ENCODE assay signal across 18 cellular contexts in the genomic region with DNA sequence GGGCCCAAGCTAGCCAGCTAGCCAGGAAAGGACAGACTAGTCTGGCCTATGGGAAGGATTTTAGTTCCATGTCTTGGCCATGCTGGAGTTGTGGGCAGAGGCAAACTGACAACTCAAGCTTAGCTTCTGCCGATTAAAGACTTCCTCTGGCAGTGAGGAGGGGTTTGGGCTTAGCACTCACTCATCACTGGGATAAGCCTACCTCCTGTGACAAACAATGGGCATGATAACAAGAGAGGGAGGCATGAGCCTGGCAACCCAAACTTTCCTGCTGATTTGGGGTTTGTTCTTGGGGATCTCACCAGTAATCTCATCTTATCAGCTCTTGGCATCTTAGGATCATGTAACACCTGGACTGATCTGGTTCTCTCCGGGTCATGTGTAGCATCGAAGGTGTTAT.
DNase-seq lines count a peak whose midpoint lies in the region; ATAC-seq and TF ChIP-seq lines count a peak whose summit lies in the region.
"Had no signal": no experiment of that assay in that cellular context is flagged by ENCODE, and none has a peak within 500 bp of the region (broad histone marks: within the 10 kb centered on the region; RNA-seq: fewer than 3 reads in every experiment).

No MANE protein-coding gene starts in this region.

- no peaks in the 10 kb centered on the region for H3K36me3 Mint-ChIP-seq in GM23338 (ENCODE audit: low read depth)

- no peaks in the 10 kb centered on the region for H4K20me1 ChIP-seq in GM23338 (replicated peaks; ENCODE audit: insufficient read depth)

- no peak overlapping the region for H3K27ac ChIP-seq in GM23338 (ENCODE audit: low read depth)
- no peak overlapping the region for H3K27ac ChIP-seq in WERI-Rb-1
- H3K27ac ChIP-seq in parathyroid adenoma: peak overlapping the region; percentile 53
- H3K27ac ChIP-seq: C4-2B, HL-60 had no signal

- intact Hi-C loops in left colon (cut with DNase I, micrococcal nuclease): no loop called here

- H3K79me2 ChIP-seq in GM23338 (replicated peaks; ENCODE audit: insufficient read depth) (no peaks in the 10 kb centered on the region), parathyroid adenoma (no peaks in the 10 kb centered on the region)

- H3F3A ChIP-seq in GM23338 (replicated peaks; ENCODE audit: low read depth): no peaks in the 10 kb centered on the region

- H3K27me3 ChIP-seq in GM23338 (ENCODE audit: insufficient read depth) (no peaks in the 10 kb centered on the region), WERI-Rb-1 (ENCODE audit: insufficient read depth, low read depth, severe bottlenecking) (no peaks in the 10 kb centered on the region), parathyroid adenoma (ENCODE audit: control insufficient read depth, insufficient read depth, low read length) (no peaks in the 10 kb centered on the region)

- H3K4me3 Mint-ChIP-seq in GM23338: no peak overlapping the region
- H3K4me3 Mint-ChIP-seq: CD4-positive, alpha-beta T cell; HFFc6 had no signal

- no peaks in the 10 kb centered on the region; the same call in 2 of the 3 replicates for H3K4me1 Mint-ChIP-seq in GM23338

- no peak for TF ChIP-seq CTCF in GM23338 (conservative IDR thresholded peaks at IDR 0.05; ENCODE audit: low read depth in 2 of 2)
- no peak for TF ChIP-seq CTCF in WERI-Rb-1 (IDR thresholded peaks at IDR 0.05; ENCODE audit: low read depth, low read length)
- no peak for TF ChIP-seq CTCF in parathyroid adenoma (IDR thresholded peaks at IDR 0.05)

- H3K4me1 ChIP-seq in GM23338 (ENCODE audit: insufficient read depth) (no peaks in the 10 kb centered on the region), parathyroid adenoma (peaks cover 12% of the 10 kb centered on the region)

- H3K9me2 ChIP-seq in GM23338 (ENCODE audit: insufficient read depth): peaks cover 17% of the 10 kb centered on the region; the same call in 1 of the 2 replicates

- H3K36me3 ChIP-seq in GM23338 (ENCODE audit: insufficient read depth): no peaks in the 10 kb centered on the region
- no peaks in the 10 kb centered on the region for H3K36me3 ChIP-seq in WERI-Rb-1
- no peaks in the 10 kb centered on the region for H3K36me3 ChIP-seq in parathyroid adenoma (ENCODE audit: control insufficient read depth, insufficient read depth, low read length)

- H3K27me3 Mint-ChIP-seq in GM23338 (ENCODE audit: insufficient read depth, low read depth, poor library complexity): no peaks in the 10 kb centered on the region

- H3K9ac ChIP-seq in parathyroid adenoma: no peak overlapping the region

- ATAC-seq in GM23338 (peak; percentile 62), GM19455 (IDR thresholded peaks at IDR 0.05; ENCODE audit: unreplicated experiment) (no peak), left colon (no peak)
- ATAC-seq: HCT116, K562 had no signal

- H3K4me3 ChIP-seq in GM23338 (no peak overlapping the region), WERI-Rb-1 (ENCODE audit: low read depth, low read length) (no peak overlapping the region), parathyroid adenoma (ENCODE audit: low read depth, low read length) (no peak overlapping the region)
- H3K4me3 ChIP-seq: K562 had no signal

- H3K9me3 Mint-ChIP-seq in GM23338: no peaks in the 10 kb centered on the region; the same call in 2 of the 3 replicates

- H3K27ac Mint-ChIP-seq in GM23338: no peak overlapping the region
- H3K27ac Mint-ChIP-seq: CD4-positive, alpha-beta T cell; HFFc6 had no signal

- no peaks in the 10 kb centered on the region for H3K9me3 ChIP-seq in WERI-Rb-1 (ENCODE audit: severe bottlenecking)
- no peaks in the 10 kb centered on the region for H3K9me3 ChIP-seq in parathyroid adenoma (ENCODE audit: control insufficient read depth, low read length)

- H3K4me2 ChIP-seq in GM23338: no peak overlapping the region
- H3K4me2 ChIP-seq in parathyroid adenoma (ENCODE audit: low read length): no peak overlapping the region

- DNase-seq in GM23338 (ENCODE audit: low spot score): no peak
- DNase-seq in WERI-Rb-1: peak; percentile 19
- peak; percentile 20 for DNase-seq in iPS-NIHi7 (ENCODE audit: extremely low spot score)
- no peak for DNase-seq in left colon
- DNase-seq in activated CD4-positive, CD25-positive, alpha-beta regulatory T cell treated with anti-CD3 and anti-CD28 coated beads, Interleukin-2, amount 50 U/mL, for 72 hours: no peak
- DNase-seq: ACHN; AML-193; Caco-2; CD4-positive, alpha-beta T cell; GOT3; H7; HFFc6 had no signal

- H2AFZ ChIP-seq in GM23338 (no peak overlapping the region; the same call in 1 of the 2 replicates), parathyroid adenoma (no peak overlapping the region)

TF ChIP-seq in GM23338, 12 proteins besides CTCF, POLR2A, EP300 and RAD21:
- TF ChIP-seq, protein P1, sequence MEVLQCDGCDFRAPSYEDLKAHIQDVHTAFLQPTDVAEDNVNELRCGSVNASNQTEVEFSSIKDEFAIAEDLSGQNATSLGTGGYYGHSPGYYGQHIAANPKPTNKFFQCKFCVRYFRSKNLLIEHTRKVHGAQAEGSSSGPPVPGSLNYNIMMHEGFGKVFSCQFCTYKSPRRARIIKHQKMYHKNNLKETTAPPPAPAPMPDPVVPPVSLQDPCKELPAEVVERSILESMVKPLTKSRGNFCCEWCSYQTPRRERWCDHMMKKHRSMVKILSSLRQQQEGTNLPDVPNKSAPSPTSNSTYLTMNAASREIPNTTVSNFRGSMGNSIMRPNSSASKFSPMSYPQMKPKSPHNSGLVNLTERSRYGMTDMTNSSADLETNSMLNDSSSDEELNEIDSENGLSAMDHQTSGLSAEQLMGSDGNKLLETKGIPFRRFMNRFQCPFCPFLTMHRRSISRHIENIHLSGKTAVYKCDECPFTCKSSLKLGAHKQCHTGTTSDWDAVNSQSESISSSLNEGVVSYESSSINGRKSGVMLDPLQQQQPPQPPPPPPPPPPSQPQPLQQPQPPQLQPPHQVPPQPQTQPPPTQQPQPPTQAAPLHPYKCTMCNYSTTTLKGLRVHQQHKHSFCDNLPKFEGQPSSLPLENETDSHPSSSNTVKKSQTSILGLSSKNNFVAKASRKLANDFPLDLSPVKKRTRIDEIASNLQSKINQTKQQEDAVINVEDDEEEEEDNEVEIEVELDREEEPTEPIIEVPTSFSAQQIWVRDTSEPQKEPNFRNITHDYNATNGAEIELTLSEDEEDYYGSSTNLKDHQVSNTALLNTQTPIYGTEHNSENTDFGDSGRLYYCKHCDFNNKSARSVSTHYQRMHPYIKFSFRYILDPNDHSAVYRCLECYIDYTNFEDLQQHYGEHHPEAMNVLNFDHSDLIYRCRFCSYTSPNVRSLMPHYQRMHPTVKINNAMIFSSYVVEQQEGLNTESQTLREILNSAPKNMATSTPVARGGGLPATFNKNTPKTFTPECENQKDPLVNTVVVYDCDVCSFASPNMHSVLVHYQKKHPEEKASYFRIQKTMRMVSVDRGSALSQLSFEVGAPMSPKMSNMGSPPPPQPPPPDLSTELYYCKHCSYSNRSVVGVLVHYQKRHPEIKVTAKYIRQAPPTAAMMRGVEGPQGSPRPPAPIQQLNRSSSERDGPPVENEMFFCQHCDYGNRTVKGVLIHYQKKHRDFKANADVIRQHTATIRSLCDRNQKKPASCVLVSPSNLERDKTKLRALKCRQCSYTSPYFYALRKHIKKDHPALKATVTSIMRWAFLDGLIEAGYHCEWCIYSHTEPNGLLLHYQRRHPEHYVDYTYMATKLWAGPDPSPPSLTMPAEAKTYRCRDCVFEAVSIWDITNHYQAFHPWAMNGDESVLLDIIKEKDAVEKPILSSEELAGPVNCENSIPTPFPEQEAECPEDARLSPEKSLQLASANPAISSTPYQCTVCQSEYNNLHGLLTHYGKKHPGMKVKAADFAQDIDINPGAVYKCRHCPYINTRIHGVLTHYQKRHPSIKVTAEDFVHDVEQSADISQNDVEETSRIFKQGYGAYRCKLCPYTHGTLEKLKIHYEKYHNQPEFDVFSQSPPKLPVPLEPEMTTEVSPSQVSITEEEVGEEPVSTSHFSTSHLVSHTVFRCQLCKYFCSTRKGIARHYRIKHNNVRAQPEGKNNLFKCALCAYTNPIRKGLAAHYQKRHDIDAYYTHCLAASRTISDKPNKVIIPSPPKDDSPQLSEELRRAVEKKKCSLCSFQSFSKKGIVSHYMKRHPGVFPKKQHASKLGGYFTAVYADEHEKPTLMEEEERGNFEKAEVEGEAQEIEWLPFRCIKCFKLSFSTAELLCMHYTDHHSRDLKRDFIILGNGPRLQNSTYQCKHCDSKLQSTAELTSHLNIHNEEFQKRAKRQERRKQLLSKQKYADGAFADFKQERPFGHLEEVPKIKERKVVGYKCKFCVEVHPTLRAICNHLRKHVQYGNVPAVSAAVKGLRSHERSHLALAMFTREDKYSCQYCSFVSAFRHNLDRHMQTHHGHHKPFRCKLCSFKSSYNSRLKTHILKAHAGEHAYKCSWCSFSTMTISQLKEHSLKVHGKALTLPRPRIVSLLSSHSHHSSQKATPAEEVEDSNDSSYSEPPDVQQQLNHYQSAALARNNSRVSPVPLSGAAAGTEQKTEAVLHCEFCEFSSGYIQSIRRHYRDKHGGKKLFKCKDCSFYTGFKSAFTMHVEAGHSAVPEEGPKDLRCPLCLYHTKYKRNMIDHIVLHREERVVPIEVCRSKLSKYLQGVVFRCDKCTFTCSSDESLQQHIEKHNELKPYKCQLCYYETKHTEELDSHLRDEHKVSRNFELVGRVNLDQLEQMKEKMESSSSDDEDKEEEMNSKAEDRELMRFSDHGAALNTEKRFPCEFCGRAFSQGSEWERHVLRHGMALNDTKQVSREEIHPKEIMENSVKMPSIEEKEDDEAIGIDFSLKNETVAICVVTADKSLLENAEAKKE (CRISPR knock-in tag; IDR thresholded peaks at IDR 0.05): no peak
- no peak for TF ChIP-seq ETS1 (IDR thresholded peaks at IDR 0.05)
TF ChIP-seq in GM23338: peak in this region for 0.

Comparison
In these comparisons a context has a peak if more than half of its experiments do, and no peak if none do; other contexts are left out.
1. DNase-seq: peak in WERI-Rb-1 (single experiment) and iPS-NIHi7 (single experiment); none in GM23338 (single experiment), left colon (0 of 2) and activated CD4-positive, CD25-positive, alpha-beta regulatory T cell treated with anti-CD3 and anti-CD28 coated beads, Interleukin-2, amount 50 U/mL, for 72 hours (single experiment).